Comparison of ENCODE assay signal across 32 cellular contexts in the genomic region with DNA sequence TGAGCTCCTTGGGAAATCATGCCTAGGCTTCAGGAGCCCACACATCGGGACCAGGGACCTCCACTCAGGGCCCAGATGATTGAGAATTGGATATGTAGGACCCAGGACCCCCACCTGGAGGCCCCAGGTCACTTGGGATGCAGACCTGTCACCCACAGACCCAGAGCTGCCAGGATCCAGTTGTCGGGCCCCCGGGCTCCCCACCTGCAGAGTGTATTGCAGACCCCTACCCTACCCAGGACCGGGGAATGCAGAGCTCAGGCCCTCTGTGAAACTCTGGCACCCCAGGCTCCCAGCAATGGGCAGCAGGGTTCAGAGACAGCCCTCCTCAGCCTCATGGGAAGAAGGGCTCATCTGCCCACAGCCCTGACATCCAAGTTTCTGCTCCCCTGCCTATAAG. TPM values are rescaled to one million over a fixed set of nuclear protein-coding genes. Genes with fewer than 3 reads are reported as not detected.
"Had no signal": no experiment of that assay in that cellular context is flagged by ENCODE, and none has a peak within 500 bp of the region (broad histone marks: within the 10 kb centered on the region; RNA-seq: fewer than 3 reads in every experiment).

No MANE protein-coding gene starts in this region.

- H3K4me3 ChIP-seq: esophagus muscularis mucosa, gastrocnemius medialis had no signal

- DNase-seq: activated B cell treated with CpG ODN at 0.5 μM for 24 hours; activated CD4-positive, alpha-beta T cell treated with anti-CD3 and anti-CD28 coated beads for 48 hours; activated CD4-positive, alpha-beta T cell treated with anti-CD3 and anti-CD28 coated beads, Interleukin-2, amount 50 U/mL, for 1 hour; activated CD4-positive, alpha-beta T cell treated with anti-CD3 and anti-CD28 coated beads, Interleukin-2, amount 50 U/mL, for 48 hours; activated CD8-positive, alpha-beta memory T cell treated with anti-CD3 and anti-CD28 coated beads for 24 hours; activated CD8-positive, alpha-beta T cell treated with anti-CD3 and anti-CD28 coated beads for 36 hours; activated effector memory CD4-positive, alpha-beta T cell treated with anti-CD3 and anti-CD28 coated beads, Interleukin-2, amount 50 U/mL, for 16 hours; activated naive CD4-positive, alpha-beta T cell treated with anti-CD3 and anti-CD28 coated beads for 36 hours; activated naive CD8-positive, alpha-beta T cell treated with anti-CD3 and anti-CD28 coated beads, Interleukin-2, amount 10 ng/mL, durations not matched to agents 7 days and 5 days; activated T-cell treated with anti-CD3 and anti-CD28 coated beads, Interleukin-2, amount 50 U/mL, for 4 hours; amniotic stem cell; anterior cingulate cortex; brain microvascular endothelial cell; caudate nucleus; cortex of kidney; dermis blood vessel endothelial cell; effector CD4-positive, alpha-beta T cell; effector memory CD8-positive, alpha-beta T cell; erythroblast; foreskin keratinocyte; gastrocnemius medialis; glutamatergic neuron; T-helper 1 cell; T-helper 17 cell; T1000; WERI-Rb-1 had no signal

- ATAC-seq: activated CD4-positive, CD25-positive, alpha-beta regulatory T cell treated with anti-CD3 and anti-CD28 coated beads, Interleukin-2, amount 50 U/mL, for 24 hours; activated CD8-positive, alpha-beta T cell treated with anti-CD3 and anti-CD28 coated beads for 36 hours; activated T-cell treated with anti-CD3 and anti-CD28 coated beads, Interleukin-2, amount 50 U/mL, for 4 hours; effector memory CD8-positive, alpha-beta T cell; foreskin keratinocyte; gastrocnemius medialis; T-helper 17 cell had no signal

- H3K27ac ChIP-seq: brain microvascular endothelial cell, esophagus muscularis mucosa, foreskin keratinocyte, gastrocnemius medialis, WERI-Rb-1 had no signal

- H3K27me3 ChIP-seq: brain microvascular endothelial cell, foreskin keratinocyte, gastrocnemius medialis had no signal

- H3K9me3 ChIP-seq: esophagus muscularis mucosa, gastrocnemius medialis had no signal

- H3K9me3 Mint-ChIP-seq: activated B cell treated with CpG ODN at 0.5 μM for 24 hours; activated CD8-positive, alpha-beta T cell treated with anti-CD3 and anti-CD28 coated beads for 36 hours; activated naive CD4-positive, alpha-beta T cell treated with anti-CD3 and anti-CD28 coated beads, Interleukin-2, amount 50 U/mL, for 24 hours; activated naive CD8-positive, alpha-beta T cell treated with anti-CD3 and anti-CD28 coated beads, Interleukin-2, amount 10 ng/mL, durations not matched to agents 7 days and 5 days; activated T-cell treated with anti-CD3 and anti-CD28 coated beads, Interleukin-2, amount 50 U/mL, for 4 hours; activated T-helper 2 cell treated with anti-CD3 and anti-CD28 coated beads, Interferon-gamma antibody, Interleukin-2, Interleukin-4, amounts not matched to agents 10 μg/mL and 5 μg/mL and 100 μg/mL, durations not matched to agents 14 hours and 24 hours and 36 hours; effector memory CD8-positive, alpha-beta T cell; T-helper 2 cell treated with Interferon-gamma antibody and Interleukin-4, amounts not matched to agents 5 μg/mL and 100 μg/mL, for 36 hours had no signal

- H3K27me3 Mint-ChIP-seq: activated B cell treated with CpG ODN at 0.5 μM for 24 hours; activated CD8-positive, alpha-beta T cell treated with anti-CD3 and anti-CD28 coated beads for 36 hours; activated naive CD4-positive, alpha-beta T cell treated with anti-CD3 and anti-CD28 coated beads, Interleukin-2, amount 50 U/mL, for 24 hours; activated naive CD8-positive, alpha-beta T cell treated with anti-CD3 and anti-CD28 coated beads, Interleukin-2, amount 10 ng/mL, durations not matched to agents 7 days and 5 days; effector memory CD8-positive, alpha-beta T cell; T-helper 17 cell had no signal

- H3K27ac Mint-ChIP-seq: activated B cell treated with CpG ODN at 0.5 μM for 24 hours; activated CD8-positive, alpha-beta T cell treated with anti-CD3 and anti-CD28 coated beads for 36 hours; activated naive CD4-positive, alpha-beta T cell treated with anti-CD3 and anti-CD28 coated beads for 36 hours; activated naive CD4-positive, alpha-beta T cell treated with anti-CD3 and anti-CD28 coated beads, Interleukin-2, amount 50 U/mL, for 24 hours; activated naive CD8-positive, alpha-beta T cell treated with anti-CD3 and anti-CD28 coated beads, Interleukin-2, amount 10 ng/mL, durations not matched to agents 7 days and 5 days; activated T-helper 2 cell treated with anti-CD3 and anti-CD28 coated beads, Interferon-gamma antibody, Interleukin-2, Interleukin-4, amounts not matched to agents 10 μg/mL and 5 μg/mL and 100 μg/mL, durations not matched to agents 14 hours and 24 hours and 36 hours; T-helper 17 cell; T-helper 2 cell treated with Interferon-gamma antibody and Interleukin-4, amounts not matched to agents 5 μg/mL and 100 μg/mL, for 36 hours had no signal

- H3K4me3 Mint-ChIP-seq: activated B cell treated with CpG ODN at 0.5 μM for 24 hours; activated CD8-positive, alpha-beta T cell treated with anti-CD3 and anti-CD28 coated beads for 36 hours; activated naive CD4-positive, alpha-beta T cell treated with anti-CD3 and anti-CD28 coated beads for 36 hours; activated naive CD4-positive, alpha-beta T cell treated with anti-CD3 and anti-CD28 coated beads, Interleukin-2, amount 50 U/mL, for 24 hours; activated naive CD8-positive, alpha-beta T cell treated with anti-CD3 and anti-CD28 coated beads, Interleukin-2, amount 10 ng/mL, durations not matched to agents 7 days and 5 days; activated T-cell treated with anti-CD3 and anti-CD28 coated beads, Interleukin-2, amount 50 U/mL, for 4 hours; T-helper 17 cell; T-helper 2 cell treated with Interferon-gamma antibody and Interleukin-4, amounts not matched to agents 5 μg/mL and 100 μg/mL, for 36 hours had no signal

RNA-seq across cellular contexts. Expression of gene CCER2, which starts 6.4 kb away (rescaled TPM):
- total RNA-seq: chondrocyte, dermis blood vessel endothelial cell, foreskin keratinocyte had no signal
